ENCODE assay signal across 1 cellular context in genomic region chr2:229562472-229563127, GRCh38.
A peak's percentile ranks its signal among the peaks of the same experiment; 100 is the strongest.
TF ChIP-seq lines count a peak whose summit lies in the region.

No MANE protein-coding gene starts in this region.

TF ChIP-seq in HepG2, 621 proteins besides CTCF, POLR2A, EP300 and RAD21:
- TF ChIP-seq ZBTB40 (IDR thresholded peaks at IDR 0.05) (peak; percentile 18; the same call in 1 of the 2 replicates), ZBTB40 (CRISPR knock-in tag; IDR thresholded peaks at IDR 0.05) (no peak), NONO (IDR thresholded peaks at IDR 0.05) (0 out of 2 replicates have a peak, but pooled peaks have one; percentile 45), NONO (CRISPR knock-in tag; conservative IDR thresholded peaks at IDR 0.05) (no peak), MAX (IDR thresholded peaks at IDR 0.05) (no peak), CREB1 (IDR thresholded peaks at IDR 0.05) (peak; percentile 88), CREB1 (CRISPR knock-in tag; IDR thresholded peaks at IDR 0.05) (no peak), ATF7 (IDR thresholded peaks at IDR 0.05) (0 out of 2 replicates have a peak, but pooled peaks have one; percentile 4), ATF7 (CRISPR knock-in tag; IDR thresholded peaks at IDR 0.05) (no peak), ATM (IDR thresholded peaks at IDR 0.05; ENCODE audit: borderline replicate concordance) (peak; percentile 31; the same call in 1 of the 2 replicates)
